In genomic region chr16:31032736-31033708, GRCh38 we compare ENCODE assay signal across 8 cellular contexts. TPM values are rescaled to one million over a fixed set of nuclear protein-coding genes. Genes with fewer than 3 reads are reported as not detected.
DNase-seq lines count a peak whose midpoint lies in the region; ATAC-seq, FAIRE-seq and TF ChIP-seq lines count a peak whose summit lies in the region.

A gene with protein sequence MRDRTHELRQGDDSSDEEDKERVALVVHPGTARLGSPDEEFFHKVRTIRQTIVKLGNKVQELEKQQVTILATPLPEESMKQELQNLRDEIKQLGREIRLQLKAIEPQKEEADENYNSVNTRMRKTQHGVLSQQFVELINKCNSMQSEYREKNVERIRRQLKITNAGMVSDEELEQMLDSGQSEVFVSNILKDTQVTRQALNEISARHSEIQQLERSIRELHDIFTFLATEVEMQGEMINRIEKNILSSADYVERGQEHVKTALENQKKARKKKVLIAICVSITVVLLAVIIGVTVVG (plus strand): TSS chr16:31033558. CDS start chr16:31033806, 248 bp downstream.

- POLR2A ChIA-PET in HepG2 (lab: Yijun Ruan, JAX), result interaction anchor here (0.6 to 2.7 kb wide), 18 partner anchors 10 to 426 kb away, joined by 3 to 29 read pairs (median 5); partner anchors contain the start of genes ARMC5, FUS, HSD3B7 and KAT8

- peaks cover 7 to 27% (median 11%) of the 10 kb centered on the region in 11 experiments; a peak in 18 of 22 replicates for H4K20me1 ChIP-seq in BLaER1 treated with 17β-estradiol and CSF1 and Interleukin-3, amounts not matched to agents 10 nM and 100 nM
- peaks cover 4% of the 10 kb centered on the region; the same call in 1 of the 2 replicates for H4K20me1 ChIP-seq in HepG2 (ENCODE audit: insufficient read depth, low read length)

- intact Hi-C loops in HepG2 (cut with micrococcal nuclease; ENCODE audit: unreplicated experiment), result loop anchor here (1.0 to 2.0 kb wide), 2 partner anchors 42 to 61 kb away; partner anchors contain the start of genes VKORC1, ZNF646 and ZNF668

- peak within 1 kb of the TSS; percentile 76 to 99 (median 98) for H3K4me3 ChIP-seq in BLaER1 treated with 17β-estradiol and CSF1 and Interleukin-3, amounts not matched to agents 10 nM and 100 nM
- H3K4me3 ChIP-seq in HepG2 (replicated peaks in 1 of 3; ENCODE audit: insufficient read depth in 1 of 3, low read depth in 2 of 3, low read length in 3 of 3), result peak within 1 kb of the TSS; percentile 86 to 99 (median 94)

- peaks cover 5% of the 10 kb centered on the region for H3K79me2 ChIP-seq in HepG2 (ENCODE audit: insufficient read depth, low read length)

- H3K4me1 ChIP-seq in BLaER1 treated with 17β-estradiol and CSF1 and Interleukin-3, amounts not matched to agents 10 nM and 100 nM, result peaks cover 14 to 68% (median 31%) of the 10 kb centered on the region in 10 experiments
- peaks cover 39% of the 10 kb centered on the region for H3K4me1 ChIP-seq in HepG2 (ENCODE audit: insufficient read depth, low read length)

- peak within 1 kb of the TSS; percentile 84 to 96 (median 89) for H3K9ac ChIP-seq in BLaER1 treated with 17β-estradiol and CSF1 and Interleukin-3, amounts not matched to agents 10 nM and 100 nM
- peak within 1 kb of the TSS; percentile 90 for H3K9ac ChIP-seq in HepG2 (ENCODE audit: insufficient read depth, low read depth, low read length)

- BruUV-seq in HepG2 (replicated peaks; lab: Mats Ljungman, UMichigan), result TSS peak; percentile 73

- H2AFZ ChIP-seq in HepG2 (ENCODE audit: low read length), result peak within 1 kb of the TSS; percentile 36

- FAIRE-seq in HepG2 (lab: Jason Lieb, UNC), result peak; percentile 77

- H3K27me3 ChIP-seq in BLaER1 treated with 17β-estradiol and CSF1 and Interleukin-3, amounts not matched to agents 10 nM and 100 nM, result no peaks in the 10 kb centered on the region
- no peaks in the 10 kb centered on the region; a peak in 1 of 5 replicates for H3K27me3 ChIP-seq in HepG2 (ENCODE audit: control insufficient read depth in 1 of 2, insufficient read depth in 2 of 2, low read length in 2 of 2)

- TF ChIP-seq POLR2A in HepG2 (IDR thresholded peaks at IDR 0.05; ENCODE audit: insufficient read depth in 1 of 2, low read depth in 2 of 2, low read length in 2 of 2), result peak; percentile 60 to 75; a peak in 2 of 4 replicates

- TF ChIP-seq CTCF in HepG2 (CRISPR knock-in tag; IDR thresholded peaks at IDR 0.05), result peak; percentile 16; the same call in 1 of the 2 replicates

- H3K27ac ChIP-seq in BLaER1 treated with 17β-estradiol and CSF1 and Interleukin-3, amounts not matched to agents 10 nM and 100 nM, result peak within 1 kb of the TSS; percentile 91 to 99 (median 93)
- peak within 1 kb of the TSS; percentile 82 for H3K27ac ChIP-seq in HepG2 (ENCODE audit: extremely low read length, insufficient read depth, low read length)

- H3K36me3 ChIP-seq in BLaER1 treated with 17β-estradiol and CSF1 and Interleukin-3, amounts not matched to agents 10 nM and 100 nM, result peaks cover 17 to 33% (median 26%) of the 10 kb centered on the region in 11 experiments; a peak in 20 of 22 replicates
- H3K36me3 ChIP-seq in HepG2 (replicated peaks in 1 of 2; ENCODE audit: control insufficient read depth in 1 of 2, insufficient read depth in 2 of 2, low read length in 2 of 2), result peaks cover 0 to 9% of the 10 kb centered on the region in 2 experiments; a peak in 4 of 5 replicates

- in situ Hi-C loops in HepG2 (cut with HindIII; ENCODE audit: extremely low pct_ligation_motif_present, low pct_unique_long_range_greater_than_20kb), result loop anchor here (5.0 kb wide), 1 partner anchor 39 kb away; the partner anchor contains the start of genes ZNF646 and ZNF668

- WGBS in HepG2 (ENCODE audit: low lambda C conversion rate), result 2% methylated on average over 52 of the region's 75 CpGs

- peak within 1 kb of the TSS; percentile 81 to 98 (median 89) for H3K4me2 ChIP-seq in BLaER1 treated with 17β-estradiol and CSF1 and Interleukin-3, amounts not matched to agents 10 nM and 100 nM
- peak within 1 kb of the TSS; percentile 94 for H3K4me2 ChIP-seq in HepG2 (ENCODE audit: low read depth, low read length)

- TF ChIP-seq EP300 in HepG2 (IDR thresholded peaks at IDR 0.05; ENCODE audit: low read depth in 2 of 2, low read length in 2 of 2), result no peak
- peak; percentile 56 for TF ChIP-seq EP300 in HepG2 (CRISPR knock-in tag; IDR thresholded peaks at IDR 0.05; ENCODE audit: borderline replicate concordance)

- H3K9me3 ChIP-seq in BLaER1 treated with 17β-estradiol and CSF1 and Interleukin-3, amounts not matched to agents 10 nM and 100 nM (replicated peaks in 1 of 11), result no peaks in the 10 kb centered on the region
- H3K9me3 ChIP-seq in HepG2 (ENCODE audit: low read length), result no peaks in the 10 kb centered on the region

- CTCF ChIA-PET in HepG2 (lab: Yijun Ruan, JAX; ENCODE audit: low intra/inter-chr PET ratio, low total read pairs), result interaction anchor here (1.6 kb wide), 1 partner anchor 48 kb away, joined by 4 read pairs; the partner anchor contains the start of gene HSD3B7

- TF ChIP-seq RAD21 in HepG2 (CRISPR knock-in tag; IDR thresholded peaks at IDR 0.05), result no peak

- DNase-seq in NCI-H748 treated with DMSO at 0.1 percent for 48 hours (lab: John Stamatoyannopoulos, UW) (peak; percentile 82), dermis blood vessel endothelial cell (peak; percentile 98), HepG2 (ENCODE audit: low spot score) (peak; percentile 94)
- DNase-seq in activated CD4-positive, alpha-beta T cell treated with anti-CD3 and anti-CD28 coated beads, Interleukin-2, amount 50 U/mL, for 4 hours, result peak; percentile 97
- peak; percentile 96 for DNase-seq in stimulated activated CD4-positive, alpha-beta T cell treated with anti-CD3 and anti-CD28 coated beads, Interleukin-4, amount 100 ng/mL, for 1 hour

- ATAC-seq in GM19372 (IDR thresholded peaks at IDR 0.05; ENCODE audit: low read depth, unreplicated experiment) (peak; percentile 79), HG03558 (IDR thresholded peaks at IDR 0.05; ENCODE audit: extremely low read depth, unreplicated experiment) (peak; percentile 61), HepG2 (peak; percentile 88)

TF ChIP-seq in HepG2, 621 proteins besides CTCF, POLR2A, EP300 and RAD21 (continues in another document):
- TF ChIP-seq ZBED4 (CRISPR knock-in tag; IDR thresholded peaks at IDR 0.05; ENCODE audit: borderline replicate concordance), result no peak
- TF ChIP-seq ZNF878 (CRISPR knock-in tag; IDR thresholded peaks at IDR 0.05), result no peak
- TF ChIP-seq ZNF530 (CRISPR knock-in tag; IDR thresholded peaks at IDR 0.05; ENCODE audit: low read depth), result no peak
- TF ChIP-seq MAZ (IDR thresholded peaks at IDR 0.05; ENCODE audit: borderline replicate concordance, low read depth, low read length), result peak; percentile 42; the same call in 1 of the 2 replicates
- peak; percentile 62; the same call in 1 of the 2 replicates for TF ChIP-seq MAZ (CRISPR knock-in tag; IDR thresholded peaks at IDR 0.05; ENCODE audit: low read depth)

RNA-seq across cellular contexts. Expression of the gene that starts here (rescaled TPM):
- total RNA-seq in dermis blood vessel endothelial cell, result 22.9 and 26.2 TPM in 2 replicates
- 29.2 and 31.3 TPM in 2 replicates for total RNA-seq in HepG2 (2016; rRNA removed; fragmentation: Illumina TruSeq; extraction: Trizol)
- 10.9 and 11.8 TPM in 2 replicates for total RNA-seq in HepG2 (2016; cell fraction: cytosol; rRNA removed; fragmentation: Illumina TruSeq; extraction: Trizol; ENCODE audit: low read depth)
- total RNA-seq in HepG2 (2016; cell fraction: insoluble cytoplasmic fraction; rRNA removed; fragmentation: Illumina TruSeq; extraction: Trizol), result 28.3 and 29.6 TPM in 2 replicates
- total RNA-seq in HepG2 (2016; cell fraction: membrane; rRNA removed; fragmentation: Illumina TruSeq; extraction: Trizol), result 18.1 and 22.6 TPM in 2 replicates
- total RNA-seq in HepG2 (2016; cell fraction: nucleus; rRNA removed; fragmentation: Illumina TruSeq; extraction: Trizol), result 23.9 and 30.7 TPM in 2 replicates
- 34.6 and 37.0 TPM in 2 replicates for polyA plus RNA-seq in HepG2 (2011; rRNA removed)
- polyA plus RNA-seq in HepG2 (2011; cell fraction: cytosol; rRNA removed), result 23.2 and 23.7 TPM in 2 replicates
- 109 and 115 TPM in 2 replicates for polyA plus RNA-seq in HepG2 (2011; cell fraction: nucleus; rRNA removed)
- 36.9 and 43.1 TPM in 2 replicates for polyA plus RNA-seq in HepG2 (2012)
- polyA plus RNA-seq in HepG2 (2016; cell fraction: cytosol; fragmentation: Illumina TruSeq; extraction: Trizol; ENCODE audit: low read depth), result 14.1 and 15.4 TPM in 2 replicates
- polyA plus RNA-seq in HepG2 (2016; cell fraction: insoluble cytoplasmic fraction; fragmentation: Illumina TruSeq; extraction: Trizol; ENCODE audit: low read depth), result 43.9 and 44.6 TPM in 2 replicates
- 22.4 and 26.1 TPM in 2 replicates for polyA plus RNA-seq in HepG2 (2016; cell fraction: membrane; fragmentation: Illumina TruSeq; extraction: Trizol; ENCODE audit: low read depth)
- 94.3 and 107 TPM in 2 replicates for polyA plus RNA-seq in HepG2 (2016; cell fraction: nucleus; fragmentation: Illumina TruSeq; extraction: Trizol; ENCODE audit: insufficient read depth, low read depth)
- 23.8 and 35.4 TPM in 2 replicates for polyA minus RNA-seq in HepG2 (2011; rRNA and poly(A)+ RNA removed; ENCODE audit: low replicate concordance)
- polyA minus RNA-seq in HepG2 (2011; cell fraction: cytosol; rRNA and poly(A)+ RNA removed), result 7.3 and 10.4 TPM in 2 replicates
- polyA minus RNA-seq in HepG2 (2011; cell fraction: nucleus; rRNA and poly(A)+ RNA removed), result 17.5 and 20.7 TPM in 2 replicates

Comparison
In these comparisons a context has a peak if more than half of its experiments do, and no peak if none do; other contexts are left out.
1. Peak in every context shown above with its lines: DNase-seq, ATAC-seq, H3K4me3 ChIP-seq and H3K27ac ChIP-seq.